11 cellular contexts compared by ENCODE assay signal in genomic region chr5:133995341-133995740, GRCh38. TPM values are rescaled to one million over a fixed set of nuclear protein-coding genes. Genes with fewer than 3 reads are reported as not detected.
DNase-seq lines count a peak whose midpoint lies in the region; ATAC-seq and TF ChIP-seq lines count a peak whose summit lies in the region.
"Had no signal": no experiment of that assay in that cellular context is flagged by ENCODE, and none has a peak within 500 bp of the region (broad histone marks: within the 10 kb centered on the region; RNA-seq: fewer than 3 reads in every experiment).

No MANE protein-coding gene starts in this region.

- TF ChIP-seq CTCF in HFFc6 (IDR thresholded peaks at IDR 0.05) (no peak), nephron (IDR thresholded peaks at IDR 0.05; ENCODE audit: unreplicated experiment in 3 of 3) (no peak), thyroid gland (IDR thresholded peaks at IDR 0.05) (no peak)

- H3K4me1 ChIP-seq in CD4-positive, CD25-positive, alpha-beta regulatory T cell (ENCODE audit: control insufficient read depth, insufficient read depth, low read length, poor library complexity, severe bottlenecking): peaks cover 9% of the 10 kb centered on the region
- peaks cover 48 to 62% of the 10 kb centered on the region in 2 donors for H3K4me1 ChIP-seq in thyroid gland

- peaks cover 24 to 71% (median 47%) of the 10 kb centered on the region in 4 donors for H3K4me1 Mint-ChIP-seq in CD4-positive, CD25-positive, alpha-beta regulatory T cell
- H3K4me1 Mint-ChIP-seq in HFFc6 (ENCODE audit: low read depth) (peaks cover 67% of the 10 kb centered on the region), nephron (peaks cover 76% of the 10 kb centered on the region)
- peaks cover 63% of the 10 kb centered on the region for H3K4me1 Mint-ChIP-seq in central memory CD8-positive, alpha-beta T cell

- TF ChIP-seq POLR2A in thyroid gland (IDR thresholded peaks at IDR 0.05): no peak

- peak overlapping the region in 1 of 4 donors; percentile 5 for H3K4me3 Mint-ChIP-seq in CD4-positive, CD25-positive, alpha-beta regulatory T cell
- H3K4me3 Mint-ChIP-seq in HFFc6: no peak overlapping the region
- no peak overlapping the region for H3K4me3 Mint-ChIP-seq in central memory CD8-positive, alpha-beta T cell
- peak overlapping the region in 2 of 3 experiments; percentile 3 to 12 for H3K4me3 Mint-ChIP-seq in nephron

- H3K27ac Mint-ChIP-seq in CD4-positive, CD25-positive, alpha-beta regulatory T cell: peak overlapping the region in 2 of 3 donors; percentile 1 to 75
- peak overlapping the region; percentile 67 for H3K27ac Mint-ChIP-seq in HFFc6
- H3K27ac Mint-ChIP-seq in central memory CD8-positive, alpha-beta T cell (ENCODE audit: low read depth): peak overlapping the region; percentile 16
- peak overlapping the region; percentile 1 to 41 (median 6) for H3K27ac Mint-ChIP-seq in nephron

- no peak for ATAC-seq in CD4-positive, CD25-positive, alpha-beta regulatory T cell (ENCODE audit: low read depth in 2 of 2)
- no peak for ATAC-seq in central memory CD8-positive, alpha-beta T cell (replicated peaks; ENCODE audit: extremely low read depth, poor library complexity, severe bottlenecking)
- ATAC-seq in HG03378 (IDR thresholded peaks at IDR 0.05; ENCODE audit: unreplicated experiment): no peak
- ATAC-seq: left lung had no signal

- H3K36me3 Mint-ChIP-seq in CD4-positive, CD25-positive, alpha-beta regulatory T cell: peaks cover 12% of the 10 kb centered on the region
- H3K36me3 Mint-ChIP-seq in HFFc6 (ENCODE audit: low read depth): peaks cover 10% of the 10 kb centered on the region
- H3K36me3 Mint-ChIP-seq in central memory CD8-positive, alpha-beta T cell (ENCODE audit: insufficient read depth): peaks cover 13% of the 10 kb centered on the region
- peaks cover 20% of the 10 kb centered on the region for H3K36me3 Mint-ChIP-seq in nephron (ENCODE audit: low read depth)

- intact Hi-C loops in thyroid gland (cut with DNase I): no loop called here

- H3K9me3 ChIP-seq in CD4-positive, CD25-positive, alpha-beta regulatory T cell (ENCODE audit: control insufficient read depth in 2 of 2, low read length in 2 of 2): no peaks in the 10 kb centered on the region
- no peaks in the 10 kb centered on the region for H3K9me3 ChIP-seq in thyroid gland
- H3K9me3 ChIP-seq: left lung had no signal

- peaks cover 15% of the 10 kb centered on the region for H3K36me3 ChIP-seq in CD4-positive, CD25-positive, alpha-beta regulatory T cell (ENCODE audit: control insufficient read depth, insufficient read depth, low read length)
- peaks cover 4 to 5% of the 10 kb centered on the region in 2 donors for H3K36me3 ChIP-seq in thyroid gland

- DNase-seq in CD4-positive, CD25-positive, alpha-beta regulatory T cell: no peak
- DNase-seq in HFFc6 (no peak), thyroid gland (no peak), NCI-H526 (lab: John Stamatoyannopoulos, UW) (no peak), NCI-H1436 treated with DMSO at 0.1 percent for 48 hours (lab: John Stamatoyannopoulos, UW) (no peak)
- DNase-seq in central memory CD8-positive, alpha-beta T cell (ENCODE audit: low spot score in 2 of 2): no peak
- DNase-seq: foreskin melanocyte, left lung, NCI-H2029 had no signal

- H3K9me3 Mint-ChIP-seq in CD4-positive, CD25-positive, alpha-beta regulatory T cell: no peaks in the 10 kb centered on the region
- no peaks in the 10 kb centered on the region for H3K9me3 Mint-ChIP-seq in HFFc6
- no peaks in the 10 kb centered on the region for H3K9me3 Mint-ChIP-seq in central memory CD8-positive, alpha-beta T cell
- no peaks in the 10 kb centered on the region for H3K9me3 Mint-ChIP-seq in nephron

- H3K4me3 ChIP-seq in CD4-positive, CD25-positive, alpha-beta regulatory T cell (ENCODE audit: low read depth, low read length): no peak overlapping the region
- no peak overlapping the region for H3K4me3 ChIP-seq in thyroid gland (replicated peaks in 1 of 3)
- H3K4me3 ChIP-seq: left lung had no signal

- no peak overlapping the region for H3K27ac ChIP-seq in CD4-positive, CD25-positive, alpha-beta regulatory T cell (ENCODE audit: insufficient read depth, low read length, poor library complexity, severe bottlenecking)
- no peak overlapping the region for H3K27ac ChIP-seq in thyroid gland
- H3K27ac ChIP-seq: left lung had no signal

- no peaks in the 10 kb centered on the region for H3K27me3 ChIP-seq in CD4-positive, CD25-positive, alpha-beta regulatory T cell (ENCODE audit: control insufficient read depth, insufficient read depth, low read length)
- H3K27me3 ChIP-seq in thyroid gland: no peaks in the 10 kb centered on the region
- H3K27me3 ChIP-seq: left lung had no signal

- WGBS in thyroid gland, 2 donors: 73 to 76% methylated on average over 8 of the region's 8 CpGs

- no peaks in the 10 kb centered on the region for H3K27me3 Mint-ChIP-seq in CD4-positive, CD25-positive, alpha-beta regulatory T cell
- no peaks in the 10 kb centered on the region; the same call in 1 of the 2 replicates for H3K27me3 Mint-ChIP-seq in HFFc6 (ENCODE audit: insufficient read depth)
- H3K27me3 Mint-ChIP-seq in central memory CD8-positive, alpha-beta T cell: no peaks in the 10 kb centered on the region
- H3K27me3 Mint-ChIP-seq in nephron (ENCODE audit: low read depth): no peaks in the 10 kb centered on the region

RNA-seq across cellular contexts. Expression of gene VDAC1, which starts 9.4 kb away (rescaled TPM):
- total RNA-seq in CD4-positive, CD25-positive, alpha-beta regulatory T cell: 56.0 TPM
- 100 to 1,000 TPM in 2 of 4 donors, 10 to 100 TPM in 2; 85.4 to 104 (median 97.6) TPM for polyA plus RNA-seq in CD4-positive, CD25-positive, alpha-beta regulatory T cell
- total RNA-seq in HFFc6 (2021; fragmentation: NEBNext Ultra II Directional; extraction: Animal tissue kit (Norgen Biotek cat#: 25700)): 100 to 1,000 TPM; 276 to 324 (median 316) TPM
- 100 to 1,000 TPM; 122 to 166 (median 136) TPM for total RNA-seq in thyroid gland

RNA-seq across cellular contexts. Expression of gene C5orf15, which starts 26.9 kb away (rescaled TPM):
- 12.9 TPM for total RNA-seq in CD4-positive, CD25-positive, alpha-beta regulatory T cell
- 10 to 100 TPM; 24.0 to 34.8 (median 26.8) TPM for polyA plus RNA-seq in CD4-positive, CD25-positive, alpha-beta regulatory T cell
- 10 to 100 TPM; 46.2 to 63.5 (median 57.2) TPM for total RNA-seq in HFFc6 (2021; fragmentation: NEBNext Ultra II Directional; extraction: Animal tissue kit (Norgen Biotek cat#: 25700))
- total RNA-seq in thyroid gland: 10 to 100 TPM; 53.7 to 76.3 (median 71.4) TPM

Comparison
In these comparisons a context has a peak if more than half of its experiments do, and no peak if none do; other contexts are left out.
1. H3K27ac Mint-ChIP-seq: peak in every context shown above with its lines; median percentile 67 in HFFc6; 38 in CD4-positive, CD25-positive, alpha-beta regulatory T cell; 16 in central memory CD8-positive, alpha-beta T cell; 6 in nephron.
2. H3K4me3 Mint-ChIP-seq: peak in nephron (2 of 3); none in HFFc6 (single experiment) and central memory CD8-positive, alpha-beta T cell (single experiment).